ENCODE assay signal across 12 cellular contexts in genomic region chr10:110392860-110393732, GRCh38.
DNase-seq lines count a peak whose midpoint lies in the region; ATAC-seq, FAIRE-seq and TF ChIP-seq lines count a peak whose summit lies in the region.
"Had no signal": no experiment of that assay in that cellular context is flagged by ENCODE, and none has a peak within 500 bp of the region (broad histone marks: within the 10 kb centered on the region; RNA-seq: fewer than 3 reads in every experiment).

No MANE protein-coding gene starts in this region.

- H3K4me1 ChIP-seq in OCI-LY1 (ENCODE audit: insufficient read depth, low read length, severe bottlenecking) = peaks cover 44% of the 10 kb centered on the region

- no peaks in the 10 kb centered on the region for H3K36me3 ChIP-seq in OCI-LY1 (ENCODE audit: insufficient read depth, low read length)

- ATAC-seq in sciatic nerve (peak; percentile 83), GM18873 (IDR thresholded peaks at IDR 0.05; ENCODE audit: low FRiP score, unreplicated experiment) (no peak), GM18868 (IDR thresholded peaks at IDR 0.05; ENCODE audit: unreplicated experiment) (no peak)

- peak overlapping the region; percentile 17 for H3K27ac ChIP-seq in OCI-LY1 (ENCODE audit: low read depth, low read length, poor library complexity, severe bottlenecking)

- H3K9me3 ChIP-seq in OCI-LY1 (ENCODE audit: low read length) = no peaks in the 10 kb centered on the region

- intact Hi-C loops in sciatic nerve (cut with DNase I) = no loop called here

- no peaks in the 10 kb centered on the region for H3K9me2 ChIP-seq in OCI-LY1 (ENCODE audit: low read depth, low read length)

- no peak for TF ChIP-seq CTCF in OCI-LY1 (IDR thresholded peaks at IDR 0.05; ENCODE audit: low read length)

- no peaks in the 10 kb centered on the region for H3K27me3 ChIP-seq in OCI-LY1 (ENCODE audit: insufficient read depth, low read length)

- DNase-seq in EH (ENCODE audit: low read depth) = peak; percentile 83
- DNase-seq in fibroblast of gingiva (ENCODE audit: low read depth) = peak; percentile 72
- no peak for DNase-seq in sciatic nerve (ENCODE audit: low spot score)
- no peak for DNase-seq in stimulated activated CD4-positive, alpha-beta T cell treated with anti-CD3 and anti-CD28 coated beads, Interleukin-4, amount 100 ng/mL, for 24 hours
- DNase-seq in HTR-8/SVneo (ENCODE audit: insufficient read length, low spot score) = no peak
- DNase-seq: activated CD4-positive, alpha-beta T cell treated with anti-CD3 and anti-CD28 coated beads, Interleukin-2, amount 10 ng/mL, durations not matched to agents 7 days and 5 days; GOT3; immature natural killer cell; NK-92 treated with Interleukin-12 subunit alpha and Interleukin-12 subunit beta, amount 100 ng/mL, for 24 hours had no signal

- H3K4me2 ChIP-seq in OCI-LY1 (ENCODE audit: low read length) = no peak overlapping the region

- no peak overlapping the region for H2AFZ ChIP-seq in OCI-LY1 (ENCODE audit: low read length)

- no peaks in the 10 kb centered on the region for H3K79me2 ChIP-seq in OCI-LY1 (ENCODE audit: insufficient read depth, low read length)

- no peak for FAIRE-seq in HTR-8/SVneo (lab: Jason Lieb, UNC)

- H3K4me3 ChIP-seq in OCI-LY1 (ENCODE audit: low read depth, low read length, poor library complexity, severe bottlenecking) = no peak overlapping the region

- H4K20me1 ChIP-seq in OCI-LY1 (ENCODE audit: insufficient read depth, low read length) = no peaks in the 10 kb centered on the region

- no peaks in the 10 kb centered on the region for H3F3A ChIP-seq in OCI-LY1 (ENCODE audit: insufficient read depth, low read length)

- no peak overlapping the region for H3K9ac ChIP-seq in OCI-LY1 (ENCODE audit: low read length)

Comparison
In these comparisons a context has a peak if more than half of its experiments do, and no peak if none do; other contexts are left out.
1. DNase-seq: peak in EH (single experiment) and fibroblast of gingiva (single experiment); none in sciatic nerve (single experiment), stimulated activated CD4-positive, alpha-beta T cell treated with anti-CD3 and anti-CD28 coated beads, Interleukin-4, amount 100 ng/mL, for 24 hours (single experiment) and HTR-8/SVneo (single experiment).